In genomic region chr11:11663907-11664306, GRCh38 we compare ENCODE assay signal across 35 cellular contexts. TPM values are rescaled to one million over a fixed set of nuclear protein-coding genes. Genes with fewer than 3 reads are reported as not detected.
"Had no signal": no experiment of that assay in that cellular context is flagged by ENCODE, and none has a peak within 500 bp of the region (broad histone marks: within the 10 kb centered on the region; RNA-seq: fewer than 3 reads in every experiment).

No MANE protein-coding gene starts in this region.

- H3K4me1 ChIP-seq: adrenal gland, body of pancreas, breast epithelium had no signal

- H3K27me3 ChIP-seq: adrenal gland, body of pancreas had no signal

- H3K4me1 Mint-ChIP-seq: activated B cell treated with CpG ODN at 0.5 μM for 24 hours; activated CD4-positive, alpha-beta T cell treated with anti-CD3 and anti-CD28 coated beads, Interleukin-2, amount 10 ng/mL, durations not matched to agents 24 days and 14 days; activated naive CD8-positive, alpha-beta T cell treated with anti-CD3 and anti-CD28 coated beads for 36 hours; activated T-helper 17 cell treated with anti-CD3 and anti-CD28 coated beads, Interleukin-2, amount 50 U/mL, for 72 hours had no signal

- ATAC-seq: activated CD8-positive, alpha-beta T cell treated with anti-CD3 and anti-CD28 coated beads for 36 hours; activated naive CD4-positive, alpha-beta T cell treated with anti-CD3 and anti-CD28 coated beads, Interleukin-2, amount 50 U/mL, for 72 hours; activated T-cell treated with anti-CD3 and anti-CD28 coated beads, Interleukin-2, amount 50 U/mL, for 4 hours; activated T-cell treated with anti-CD3 and anti-CD28 coated beads, Interleukin-2, amount 50 U/mL, for 72 hours; activated T-helper 17 cell treated with anti-CD3 and anti-CD28 coated beads, Interleukin-2, amount 50 U/mL, for 72 hours; body of pancreas had no signal

- H3K36me3 Mint-ChIP-seq: activated CD4-positive, alpha-beta memory T cell treated with anti-CD3 and anti-CD28 coated beads for 36 hours; activated naive CD4-positive, alpha-beta T cell treated with anti-CD3 and anti-CD28 coated beads, Interleukin-2, amount 50 U/mL, for 72 hours; activated naive CD8-positive, alpha-beta T cell treated with anti-CD3 and anti-CD28 coated beads for 36 hours had no signal

- H3K27ac Mint-ChIP-seq: activated B cell treated with CpG ODN at 0.5 μM for 24 hours; activated CD4-positive, alpha-beta memory T cell treated with anti-CD3 and anti-CD28 coated beads for 36 hours; activated CD4-positive, alpha-beta T cell treated with anti-CD3 and anti-CD28 coated beads, Interleukin-2, amount 10 ng/mL, durations not matched to agents 24 days and 14 days; activated CD8-positive, alpha-beta T cell treated with anti-CD3 and anti-CD28 coated beads for 36 hours; activated naive CD4-positive, alpha-beta T cell treated with anti-CD3 and anti-CD28 coated beads for 36 hours; activated naive CD4-positive, alpha-beta T cell treated with anti-CD3 and anti-CD28 coated beads, Interleukin-2, amount 50 U/mL, for 72 hours; activated naive CD8-positive, alpha-beta T cell treated with anti-CD3 and anti-CD28 coated beads for 36 hours; activated T-cell treated with anti-CD3 and anti-CD28 coated beads, Interleukin-2, amount 50 U/mL, for 72 hours; activated T-helper 1 cell treated with anti-CD3 and anti-CD28 coated beads, Interleukin-12 subunit alpha, Interleukin-12 subunit beta, Interleukin-2, Interleukin-4 antibody, amounts not matched to agents 30 ng/mL and 10 ng/mL and 1 ng/mL, durations not matched to agents 14 hours and 24 hours and 36 hours; activated T-helper 17 cell treated with anti-CD3 and anti-CD28 coated beads, Interleukin-2, amount 50 U/mL, for 72 hours; T-helper 1 cell treated with Interleukin-12 subunit alpha and Interleukin-12 subunit beta and Interleukin-4 antibody, amounts not matched to agents 30 μg/mL and 1 μg/mL, for 36 hours; T-helper 2 cell treated with Interferon-gamma antibody and Interleukin-4, amounts not matched to agents 5 μg/mL and 100 μg/mL, for 36 hours had no signal

- H3K9me3 Mint-ChIP-seq: activated CD4-positive, alpha-beta T cell treated with anti-CD3 and anti-CD28 coated beads, Interleukin-2, amount 10 ng/mL, durations not matched to agents 24 days and 14 days; activated CD8-positive, alpha-beta T cell treated with anti-CD3 and anti-CD28 coated beads for 36 hours; activated naive CD4-positive, alpha-beta T cell treated with anti-CD3 and anti-CD28 coated beads for 36 hours; activated naive CD4-positive, alpha-beta T cell treated with anti-CD3 and anti-CD28 coated beads, Interleukin-2, amount 50 U/mL, for 72 hours; activated naive CD8-positive, alpha-beta T cell treated with anti-CD3 and anti-CD28 coated beads for 36 hours; activated T-cell treated with anti-CD3 and anti-CD28 coated beads, Interleukin-2, amount 50 U/mL, for 4 hours; activated T-cell treated with anti-CD3 and anti-CD28 coated beads, Interleukin-2, amount 50 U/mL, for 72 hours; activated T-helper 1 cell treated with anti-CD3 and anti-CD28 coated beads, Interleukin-12 subunit alpha, Interleukin-12 subunit beta, Interleukin-2, Interleukin-4 antibody, amounts not matched to agents 30 ng/mL and 10 ng/mL and 1 ng/mL, durations not matched to agents 14 hours and 24 hours and 36 hours; activated T-helper 17 cell treated with anti-CD3 and anti-CD28 coated beads, Interleukin-2, amount 50 U/mL, for 72 hours; T-helper 1 cell treated with Interleukin-12 subunit alpha and Interleukin-12 subunit beta and Interleukin-4 antibody, amounts not matched to agents 30 μg/mL and 1 μg/mL, for 36 hours; T-helper 2 cell treated with Interferon-gamma antibody and Interleukin-4, amounts not matched to agents 5 μg/mL and 100 μg/mL, for 36 hours had no signal

- H3K27ac ChIP-seq: adrenal gland, body of pancreas, brain microvascular endothelial cell, breast epithelium, VCaP had no signal

- H3K9me3 ChIP-seq: adrenal gland, body of pancreas had no signal

- H3K4me3 Mint-ChIP-seq: activated B cell treated with CpG ODN at 0.5 μM for 24 hours; activated CD4-positive, alpha-beta memory T cell treated with anti-CD3 and anti-CD28 coated beads for 36 hours; activated CD4-positive, alpha-beta T cell treated with anti-CD3 and anti-CD28 coated beads, Interleukin-2, amount 10 ng/mL, durations not matched to agents 24 days and 14 days; activated CD8-positive, alpha-beta T cell treated with anti-CD3 and anti-CD28 coated beads for 36 hours; activated naive CD4-positive, alpha-beta T cell treated with anti-CD3 and anti-CD28 coated beads for 36 hours; activated naive CD8-positive, alpha-beta T cell treated with anti-CD3 and anti-CD28 coated beads for 36 hours; activated T-cell treated with anti-CD3 and anti-CD28 coated beads, Interleukin-2, amount 50 U/mL, for 4 hours; activated T-cell treated with anti-CD3 and anti-CD28 coated beads, Interleukin-2, amount 50 U/mL, for 72 hours; activated T-helper 1 cell treated with anti-CD3 and anti-CD28 coated beads, Interleukin-12 subunit alpha, Interleukin-12 subunit beta, Interleukin-2, Interleukin-4 antibody, amounts not matched to agents 30 ng/mL and 10 ng/mL and 1 ng/mL, durations not matched to agents 14 hours and 24 hours and 36 hours; activated T-helper 17 cell treated with anti-CD3 and anti-CD28 coated beads, Interleukin-2, amount 50 U/mL, for 72 hours; T-helper 1 cell treated with Interleukin-12 subunit alpha and Interleukin-12 subunit beta and Interleukin-4 antibody, amounts not matched to agents 30 μg/mL and 1 μg/mL, for 36 hours; T-helper 2 cell treated with Interferon-gamma antibody and Interleukin-4, amounts not matched to agents 5 μg/mL and 100 μg/mL, for 36 hours had no signal

- DNase-seq: activated B cell treated with CpG ODN at 0.5 μM for 24 hours; activated CD4-positive, alpha-beta memory T cell treated with anti-CD3 and anti-CD28 coated beads for 36 hours; activated CD4-positive, alpha-beta T cell treated with anti-CD3 and anti-CD28 coated beads for 4 hours; activated CD4-positive, alpha-beta T cell treated with anti-CD3 and anti-CD28 coated beads, Interleukin-2, amount 10 ng/mL, durations not matched to agents 24 days and 14 days; activated CD4-positive, alpha-beta T cell treated with anti-CD3 and anti-CD28 coated beads, Interleukin-2, amount 50 U/mL, for 1 hour; activated CD4-positive, alpha-beta T cell treated with anti-CD3 and anti-CD28 coated beads, Interleukin-2, amount 50 U/mL, for 4 hours; activated CD4-positive, CD25-positive, alpha-beta regulatory T cell treated with anti-CD3 and anti-CD28 coated beads, Interleukin-2, amount 50 U/mL, for 72 hours; activated CD8-positive, alpha-beta memory T cell treated with anti-CD3 and anti-CD28 coated beads, Interleukin-2, amount 50 U/mL, for 4 hours; activated CD8-positive, alpha-beta T cell treated with anti-CD3 and anti-CD28 coated beads for 36 hours; activated effector memory CD4-positive, alpha-beta T cell treated with anti-CD3 and anti-CD28 coated beads, Interleukin-2, amount 50 U/mL, for 16 hours; activated gamma-delta T cell treated with Interleukin-2 at 50 U/mL for 16 hours; activated naive CD4-positive, alpha-beta T cell; activated naive CD4-positive, alpha-beta T cell treated with anti-CD3 and anti-CD28 coated beads for 36 hours; activated naive CD4-positive, alpha-beta T cell treated with anti-CD3 and anti-CD28 coated beads, Interleukin-2, amount 50 U/mL, for 16 hours; activated naive CD8-positive, alpha-beta T cell treated with anti-CD3 and anti-CD28 coated beads for 36 hours; activated T-cell treated with anti-CD3 and anti-CD28 coated beads for 4 hours; activated T-cell treated with anti-CD3 and anti-CD28 coated beads, Interleukin-2, amount 50 U/mL, for 1 hour; activated T-cell treated with anti-CD3 and anti-CD28 coated beads, Interleukin-2, amount 50 U/mL, for 4 hours; activated T-cell treated with anti-CD3 and anti-CD28 coated beads, Interleukin-2, amount 50 U/mL, for 72 hours; adrenal gland; amniotic stem cell; aorta; body of pancreas; brain microvascular endothelial cell; central memory CD4-positive, alpha-beta T cell; T-helper 1 cell; T-helper 2 cell; T-helper 9 cell had no signal

- H3K36me3 ChIP-seq: adrenal gland, brain microvascular endothelial cell, breast epithelium had no signal

- H3K4me3 ChIP-seq: adrenal gland, body of pancreas, breast epithelium had no signal

RNA-seq across cellular contexts. Expression of gene GALNT18, which starts 42.1 kb away (rescaled TPM):
- total RNA-seq: activated B cell treated with CpG ODN at 0.5 μM for 24 hours had no signal
